8 cellular contexts compared by ENCODE assay signal in the genomic region with DNA sequence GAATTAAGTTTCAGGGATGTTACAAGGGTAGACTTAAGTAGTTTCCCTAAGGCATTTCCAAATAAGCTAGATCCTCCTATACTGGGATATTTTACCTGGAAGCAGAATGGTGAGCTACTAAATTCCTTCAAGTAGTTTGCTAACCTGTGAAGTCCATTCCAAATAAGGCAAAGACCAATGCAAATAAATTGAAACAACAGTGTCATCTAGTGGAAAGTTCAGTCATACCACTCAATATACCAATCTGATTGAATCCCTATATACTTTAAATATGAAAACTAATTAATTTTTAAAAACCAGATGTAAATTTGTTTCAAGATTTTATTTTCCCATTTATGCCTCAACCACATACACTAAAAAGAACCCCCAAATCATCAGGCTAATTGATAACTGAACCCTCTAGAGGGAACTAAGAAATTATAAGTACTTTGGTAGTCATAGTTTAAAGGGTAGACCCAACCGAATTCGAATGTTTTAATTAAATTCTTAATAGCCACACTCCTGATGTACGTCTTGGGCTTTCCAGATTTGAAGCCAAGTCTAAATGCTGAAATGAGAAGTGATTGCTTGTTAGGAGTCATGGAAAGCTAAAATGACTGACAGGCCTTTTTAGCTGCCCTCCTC.
DNase-seq lines count a peak whose midpoint lies in the region; ATAC-seq and TF ChIP-seq lines count a peak whose summit lies in the region.

No MANE protein-coding gene starts in this region.

- H3K36me3 ChIP-seq in Loucy (ENCODE audit: insufficient read depth, low read length) (no peaks in the 10 kb centered on the region), aorta (ENCODE audit: control insufficient read depth in 1 of 2, insufficient read depth in 2 of 2, low read length in 1 of 2) (no peaks in the 10 kb centered on the region), suprapubic skin (no peaks in the 10 kb centered on the region)

- DNase-seq in AG09309 (ENCODE audit: low read depth), result no peak
- DNase-seq in iPS-NIHi7 (ENCODE audit: extremely low spot score), result peak; percentile 15
- DNase-seq in aorta, result no peak
- DNase-seq in suprapubic skin (ENCODE audit: low spot score in 2 of 2), result no peak
- DNase-seq in caudate nucleus (lab: John Stamatoyannopoulos, UW), result no peak

- no peaks in the 10 kb centered on the region for H4K20me1 ChIP-seq in Loucy (ENCODE audit: insufficient read depth, low read length, poor library complexity, severe bottlenecking)

- WGBS in aorta, 2 donors, result 77 to 78% methylated on average over 3 of the region's 3 CpGs
- 67% methylated on average over 3 of the region's 3 CpGs for WGBS in suprapubic skin

- H3K9me2 ChIP-seq in Loucy (replicated peaks; ENCODE audit: low read depth, low read length), result no peaks in the 10 kb centered on the region

- H3K9me3 ChIP-seq in Loucy (ENCODE audit: insufficient read depth, low read depth, low read length) (no peaks in the 10 kb centered on the region), aorta (ENCODE audit: control insufficient read depth, low read length) (no peaks in the 10 kb centered on the region), suprapubic skin (no peaks in the 10 kb centered on the region)

- no peaks in the 10 kb centered on the region for H3F3A ChIP-seq in Loucy (ENCODE audit: low read depth)

- H3K9ac ChIP-seq in Loucy (ENCODE audit: low read depth, low read length, poor library complexity, severe bottlenecking), result no peak overlapping the region

- ATAC-seq in GM18867 (IDR thresholded peaks at IDR 0.05; ENCODE audit: unreplicated experiment) (peak; percentile 70), aorta (ENCODE audit: low FRiP score) (peak; percentile 57)

- H3K4me3 ChIP-seq in AG09309 (ENCODE audit: control insufficient read depth, low read depth, low read length), result no peak overlapping the region
- H3K4me3 ChIP-seq in Loucy (ENCODE audit: low read length, poor library complexity, severe bottlenecking), result no peak overlapping the region
- no peak overlapping the region for H3K4me3 ChIP-seq in aorta (ENCODE audit: low read length in 2 of 2)
- no peak overlapping the region for H3K4me3 ChIP-seq in suprapubic skin

- H3K4me1 ChIP-seq in Loucy (ENCODE audit: insufficient read depth, low read length, poor library complexity, severe bottlenecking), result no peaks in the 10 kb centered on the region
- no peaks in the 10 kb centered on the region for H3K4me1 ChIP-seq in aorta (ENCODE audit: control insufficient read depth in 1 of 2, insufficient read depth in 2 of 2, low read length in 2 of 2)
- H3K4me1 ChIP-seq in suprapubic skin, result no peaks in the 10 kb centered on the region

- no peaks in the 10 kb centered on the region for H3K79me2 ChIP-seq in Loucy (ENCODE audit: insufficient read depth, low read length)

- no peak for TF ChIP-seq POLR2A in suprapubic skin (IDR thresholded peaks at IDR 0.05)

- no peak for TF ChIP-seq EP300 in suprapubic skin (IDR thresholded peaks at IDR 0.05)

- peak; percentile 56 for TF ChIP-seq CTCF in AG09309 (IDR thresholded peaks at IDR 0.05; ENCODE audit: control insufficient read depth, insufficient read depth, low read depth, low read length, missing control alignments)
- peak; percentile 82 for TF ChIP-seq CTCF in Loucy (conservative IDR thresholded peaks at IDR 0.05; ENCODE audit: low read length)
- TF ChIP-seq CTCF in VCaP (conservative IDR thresholded peaks at IDR 0.05), result peak; percentile 87
- TF ChIP-seq CTCF in suprapubic skin (IDR thresholded peaks at IDR 0.05), result peak in 1 of 2 donors; percentile 22

- H3K27me3 ChIP-seq in Loucy (ENCODE audit: insufficient read depth, low read length, poor library complexity, severe bottlenecking) (no peaks in the 10 kb centered on the region), aorta (ENCODE audit: control insufficient read depth in 1 of 2, insufficient read depth in 2 of 2, low read length in 1 of 2) (no peaks in the 10 kb centered on the region), suprapubic skin (no peaks in the 10 kb centered on the region)

- intact Hi-C loops in aorta (cut with DNase I), result no loop called here

- no peak overlapping the region for H2AFZ ChIP-seq in Loucy (ENCODE audit: low read length)

- H3K4me2 ChIP-seq in Loucy (ENCODE audit: low read depth, low read length, poor library complexity, severe bottlenecking), result no peak overlapping the region

- no peak overlapping the region for H3K27ac ChIP-seq in VCaP
- H3K27ac ChIP-seq in aorta (ENCODE audit: low read depth in 1 of 2, low read length in 2 of 2), result no peak overlapping the region
- no peak overlapping the region for H3K27ac ChIP-seq in suprapubic skin
- no peak overlapping the region for H3K27ac ChIP-seq in caudate nucleus (ENCODE audit: low read depth, low read length)
